In the genomic region with DNA sequence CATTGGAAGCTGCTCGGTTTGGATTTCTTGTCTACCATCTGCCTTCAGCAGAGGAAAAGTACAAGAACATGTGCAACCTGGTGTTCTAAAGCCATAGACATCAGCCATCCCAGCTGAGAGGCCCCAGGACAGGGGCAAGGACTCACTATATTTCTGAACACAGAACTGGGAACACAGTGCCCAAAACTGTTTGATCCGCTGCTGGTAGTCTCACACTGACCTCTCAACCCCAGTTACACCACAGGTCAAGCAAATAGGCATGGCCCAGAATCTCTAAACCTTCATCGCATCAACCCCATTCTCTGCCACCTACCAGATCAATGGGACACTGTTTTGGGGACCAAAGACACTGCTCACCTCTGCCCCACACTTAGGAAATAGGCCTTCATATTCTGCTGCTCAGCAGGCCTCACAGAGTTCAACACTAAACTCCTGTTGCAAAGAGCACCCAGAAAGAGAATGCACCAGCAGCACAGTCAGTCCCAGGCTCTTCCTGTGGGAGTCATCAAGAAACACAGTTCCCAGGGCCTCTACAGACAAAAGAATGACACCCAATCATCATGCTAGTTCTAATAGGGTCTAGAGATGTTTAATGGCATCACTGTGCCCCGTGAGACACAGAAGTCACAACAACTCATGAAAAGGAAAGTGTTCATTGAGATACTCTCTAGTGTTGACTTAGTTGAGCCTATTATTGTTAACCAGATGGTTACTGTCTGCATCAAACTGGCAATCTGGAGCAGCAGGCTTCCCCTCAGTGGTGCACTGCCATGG, we compare ENCODE assay signal across 9 cellular contexts. TPM values are rescaled to one million over a fixed set of nuclear protein-coding genes. Genes with fewer than 3 reads are reported as not detected.
DNase-seq lines count a peak whose midpoint lies in the region; TF ChIP-seq lines count a peak whose summit lies in the region.
"Had no signal": no experiment of that assay in that cellular context is flagged by ENCODE, and none has a peak within 500 bp of the region (broad histone marks: within the 10 kb centered on the region; RNA-seq: fewer than 3 reads in every experiment).

No MANE protein-coding gene starts in this region.

- peaks cover 0 to 5% (median 0%) of the 10 kb centered on the region in 3 experiments; a peak in 1 of 7 replicates for H3K36me3 Mint-ChIP-seq in H9 (ENCODE audit: insufficient read depth in 1 of 3, low read depth in 3 of 3)
- H3K36me3 Mint-ChIP-seq: naive B cell had no signal

- H4K91ac ChIP-seq in H9 (ENCODE audit: insufficient read length, low read depth, low read length), result no peak overlapping the region

- H3K4me2 ChIP-seq in H9 (ENCODE audit: insufficient read depth, insufficient read length, low read length), result peak overlapping the region; percentile 77

- H2AFZ ChIP-seq in H9 (ENCODE audit: low read length) (no peak overlapping the region), neuron (ENCODE audit: low read depth, low read length) (peak overlapping the region; percentile 47)

- H2BK12ac ChIP-seq in H9 (ENCODE audit: insufficient read length, low read depth, low read length), result no peak overlapping the region

- H4K20me1 ChIP-seq in H9 (ENCODE audit: control insufficient read depth, insufficient read depth, insufficient read length), result no peaks in the 10 kb centered on the region

- H3K27ac Mint-ChIP-seq in H9, result peak overlapping the region in 1 of 3 experiments; percentile 92; a peak in 3 of 7 replicates

- H3K79me1 ChIP-seq in H9 (ENCODE audit: insufficient read depth, low read depth, low read length, poor library complexity, severe bottlenecking), result peaks cover 6% of the 10 kb centered on the region

- H3K4me3 ChIP-seq in neuron (ENCODE audit: low read length), result peak overlapping the region; percentile 54

- H3K27me3 Mint-ChIP-seq in H9 (ENCODE audit: low read depth), result no peaks in the 10 kb centered on the region

- no peak overlapping the region for H3K27ac ChIP-seq in H9 (ENCODE audit: insufficient read length, low read depth, low read length)

- no peak overlapping the region for H2BK120ac ChIP-seq in H9 (ENCODE audit: low read depth, low read length, poor library complexity, severe bottlenecking)

- H3K23me2 ChIP-seq in H9 (ENCODE audit: insufficient read length, low read depth, low read length, poor library complexity, severe bottlenecking), result peaks cover 8% of the 10 kb centered on the region

- no peak overlapping the region for H3K18ac ChIP-seq in H9 (ENCODE audit: insufficient read length, low read depth, low read length)

- H3K9me3 Mint-ChIP-seq in H9, result no peaks in the 10 kb centered on the region; a peak in 1 of 5 replicates

- H4K8ac ChIP-seq in H9 (replicated peaks; ENCODE audit: insufficient read length, low read depth, low read length), result no peak overlapping the region

- peaks cover 8% of the 10 kb centered on the region; the same call in 1 of the 2 replicates for H3K4me1 ChIP-seq in H9 (ENCODE audit: insufficient read depth, low read length)
- peaks cover 14% of the 10 kb centered on the region for H3K4me1 ChIP-seq in neuron (ENCODE audit: insufficient read depth, low read length)

- DNase-seq in COLO668 (lab: John Stamatoyannopoulos, UW; ENCODE audit: unreplicated experiment) (peak; percentile 22), H9 (no peak), dermis blood vessel endothelial cell (peak; percentile 73), HuH-7 (ENCODE audit: low spot score) (no peak), GM13976 (ENCODE audit: low spot score) (no peak), NOMO-1 (lab: John Stamatoyannopoulos, UW; ENCODE audit: unreplicated experiment in 2 of 2) (no peak)
- no peak for DNase-seq in stimulated activated naive CD4-positive, alpha-beta T cell (lab: John Stamatoyannopoulos, UW)
- DNase-seq: naive B cell had no signal

- H3K4me1 Mint-ChIP-seq in H9, result peaks cover 3% of the 10 kb centered on the region in 2 experiments; a peak in 3 of 4 replicates

- H2BK20ac ChIP-seq in H9 (ENCODE audit: low read depth, low read length, poor library complexity, severe bottlenecking), result no peak overlapping the region

- H3K4me3 Mint-ChIP-seq in H9, result no peak overlapping the region

- H3K56ac ChIP-seq in H9 (ENCODE audit: insufficient read length, low read depth, low read length), result no peak overlapping the region

- H3K27me3 ChIP-seq in H9 (ENCODE audit: insufficient read depth, low read length) (no peaks in the 10 kb centered on the region), neuron (ENCODE audit: insufficient read depth, low read length) (no peaks in the 10 kb centered on the region)

- no peak overlapping the region for H3K23ac ChIP-seq in H9 (ENCODE audit: insufficient read length, low read depth, low read length)

- H3K4ac ChIP-seq in H9 (ENCODE audit: low read depth, low read length), result no peak overlapping the region

- H3K79me2 ChIP-seq in H9 (ENCODE audit: insufficient read depth, low read length), result peaks cover 11% of the 10 kb centered on the region

- TF ChIP-seq CTCF in H9 (conservative IDR thresholded peaks at IDR 0.05) (no peak), GM13976 (IDR thresholded peaks at IDR 0.05; ENCODE audit: borderline replicate concordance, control extremely low read depth, extremely low read depth, insufficient read depth, missing control alignments) (no peak)

- H3K36me3 ChIP-seq in neuron (ENCODE audit: insufficient read depth, low read length), result no peaks in the 10 kb centered on the region

- in situ Hi-C loops in GM13976 (cut with MboI; ENCODE audit: low sequenced_read_pairs, unreplicated experiment), result no loop called here

- H2BK15ac ChIP-seq in H9 (ENCODE audit: low read depth, low read length), result no peak overlapping the region

- H3K9ac ChIP-seq in H9 (ENCODE audit: extremely low read depth, insufficient read length, low read length), result no peak overlapping the region

- H3K9me3 ChIP-seq in H9 (ENCODE audit: control insufficient read depth, low read depth, low read length) (no peaks in the 10 kb centered on the region), neuron (ENCODE audit: low read length) (no peaks in the 10 kb centered on the region)

- H4K5ac ChIP-seq in H9 (ENCODE audit: insufficient read length, low read depth, low read length), result no peak overlapping the region

- H3T11ph ChIP-seq in H9 (ENCODE audit: low read length), result no peak overlapping the region

- H3K14ac ChIP-seq in H9 (ENCODE audit: insufficient read depth, low read length), result no peak overlapping the region

- H2BK5ac ChIP-seq in H9 (ENCODE audit: insufficient read length, low read length), result no peak overlapping the region

- WGBS in H9 (ENCODE audit: extremely low coverage, insufficient read length, low lambda C conversion rate), result no CpG with 5 or more reads among the region's 4 CpGs

- H2AK5ac ChIP-seq in H9 (ENCODE audit: insufficient read length, low read length), result no peak overlapping the region

RNA-seq across cellular contexts. Expression of a gene that starts 1.8 kb away (rescaled TPM):
- total RNA-seq in H9 (2021), result 11.8 and 12.8 TPM in 2 replicates
- 21.1 and 32.6 TPM in 2 replicates for total RNA-seq in dermis blood vessel endothelial cell

RNA-seq across cellular contexts. Expression of a gene that starts 20.1 kb away (rescaled TPM):
- total RNA-seq in H9 (2021), result 68.5 and 70.1 TPM in 2 replicates
- 11.1 and 12.0 TPM in 2 replicates for total RNA-seq in dermis blood vessel endothelial cell

Comparison
In these comparisons a context has a peak if more than half of its experiments do, and no peak if none do; other contexts are left out.
1. DNase-seq: peak in COLO668 (single experiment) and dermis blood vessel endothelial cell (single experiment); none in H9 (single experiment), HuH-7 (single experiment), stimulated activated naive CD4-positive, alpha-beta T cell (0 of 6), GM13976 (single experiment) and NOMO-1 (0 of 2).